Comparison of ENCODE assay signal across 1 cellular context in the genomic region with DNA sequence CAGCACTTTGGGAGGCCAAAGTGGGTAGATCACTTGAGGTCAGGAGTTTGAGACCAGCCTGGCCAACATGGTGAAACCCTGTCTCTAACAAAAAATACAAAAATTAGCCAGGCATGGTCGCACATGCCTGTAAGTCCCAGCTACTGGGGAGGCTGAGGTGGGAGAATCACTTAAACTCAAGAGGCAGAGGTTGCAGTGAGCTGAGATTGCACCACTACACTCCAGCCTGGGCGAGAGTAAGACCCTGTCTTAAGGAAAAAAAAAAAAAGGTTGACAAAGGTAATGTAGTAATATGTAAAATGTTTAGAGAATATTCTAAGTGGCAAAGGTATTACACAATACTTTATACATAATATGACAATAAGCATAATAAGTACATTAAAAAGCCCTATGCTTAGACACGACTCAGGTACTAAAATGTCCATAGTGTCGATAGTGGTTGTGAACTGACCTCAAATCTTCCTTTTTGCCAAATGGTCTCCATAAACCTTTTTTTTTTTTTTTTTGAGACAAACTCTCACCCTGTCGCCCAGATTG.
A peak's percentile ranks its signal among the peaks of the same experiment; 100 is the strongest.
TF ChIP-seq lines count a peak whose summit lies in the region.

No MANE protein-coding gene starts in this region.

TF ChIP-seq in HepG2, 621 proteins besides CTCF, POLR2A, EP300 and RAD21:
- TF ChIP-seq CEBPB (IDR thresholded peaks at IDR 0.05; ENCODE audit: borderline replicate concordance, low read depth, low read length), result peak; percentile 53; the same call in 1 of the 2 replicates
- TF ChIP-seq ZNF12 (CRISPR knock-in tag; IDR thresholded peaks at IDR 0.05), result no peak
- TF ChIP-seq HNF4G (IDR thresholded peaks at IDR 0.05; ENCODE audit: borderline replicate concordance, low read depth, low read length), result no peak
- no peak for TF ChIP-seq HNF4G (CRISPR knock-in tag; IDR thresholded peaks at IDR 0.05; ENCODE audit: borderline replicate concordance, low read depth)
TF ChIP-seq in HepG2: peak in this region for 1.
